1 cellular context compared by ENCODE assay signal in genomic region chr6:30780642-30780920, GRCh38.
TF ChIP-seq lines count a peak whose summit lies in the region.

No MANE protein-coding gene starts in this region.

TF ChIP-seq in HCT116, 20 proteins besides CTCF, POLR2A, EP300 and RAD21 (continued from another document):
- peak; percentile 41; the same call in 1 of the 2 replicates for TF ChIP-seq CBX3 (IDR thresholded peaks at IDR 0.05; ENCODE audit: low read depth)
TF ChIP-seq in HCT116: peak in this region for 1.
